ENCODE assay signal across 17 cellular contexts in the genomic region with DNA sequence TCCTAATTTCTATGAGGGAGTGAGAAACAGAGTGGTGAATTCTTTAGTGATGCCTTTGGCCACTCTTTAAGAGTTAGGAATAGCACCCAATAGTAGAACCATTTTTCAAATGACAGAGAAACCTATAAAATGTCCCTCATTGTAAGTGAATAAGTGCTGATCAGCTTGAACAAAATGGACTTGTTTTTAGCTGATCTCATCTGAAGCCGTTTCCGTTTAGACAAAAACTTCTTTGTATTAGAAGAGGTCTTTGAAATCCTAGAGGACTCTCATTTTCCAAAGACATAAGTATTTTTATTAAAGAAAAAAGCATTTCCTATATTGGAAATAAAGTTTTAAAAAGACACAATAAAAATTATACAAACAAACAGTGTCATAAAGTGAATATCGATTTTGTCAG.
"Had no signal": no experiment of that assay in that cellular context is flagged by ENCODE, and none has a peak within 500 bp of the region (broad histone marks: within the 10 kb centered on the region; RNA-seq: fewer than 3 reads in every experiment).

No MANE protein-coding gene starts in this region.

- H3K9me3 ChIP-seq: thoracic aorta, upper lobe of right lung had no signal

- H3K27ac ChIP-seq: cardiac muscle cell, thoracic aorta, upper lobe of right lung had no signal

- H3K27me3 ChIP-seq: cardiac muscle cell, upper lobe of right lung had no signal

- DNase-seq: activated CD4-positive, alpha-beta memory T cell treated with anti-CD3 and anti-CD28 coated beads for 36 hours; activated CD4-positive, alpha-beta T cell treated with anti-CD3 and anti-CD28 coated beads for 36 hours; activated effector memory CD4-positive, alpha-beta T cell treated with Interleukin-2 at 50 U/mL for 16 hours; activated naive CD4-positive, alpha-beta T cell treated with anti-CD3 and anti-CD28 coated beads for 36 hours; activated T-cell treated with anti-CD3 and anti-CD28 coated beads, Interleukin-2, amount 50 U/mL, for 72 hours; cortex of kidney; immature natural killer cell; nephron progenitor cell; retina; stimulated activated CD4-positive, alpha-beta T cell treated with anti-CD3 and anti-CD28 coated beads, Interleukin-2, amount 100 ng/mL, for 48 hours; stimulated activated CD8-positive, alpha-beta memory T cell treated with anti-CD3 and anti-CD28 coated beads, Interleukin-4, amount 100 ng/mL, for 48 hours; stimulated activated naive CD4-positive, alpha-beta T cell; T1000; upper lobe of right lung had no signal

- H3K4me3 ChIP-seq: cardiac muscle cell, thoracic aorta, upper lobe of right lung had no signal

- H3K36me3 ChIP-seq: cardiac muscle cell, thoracic aorta had no signal

- ATAC-seq: upper lobe of right lung, WTC11 had no signal
